In genomic region chr13:110705356-110705825, GRCh38 we compare ENCODE assay signal across 8 cellular contexts. TPM values are rescaled to one million over a fixed set of nuclear protein-coding genes. Genes with fewer than 3 reads are reported as not detected.
A peak's percentile ranks its signal among the peaks of the same experiment; 100 is the strongest.
DNase-seq lines count a peak whose midpoint lies in the region; ATAC-seq and TF ChIP-seq lines count a peak whose summit lies in the region.

No MANE protein-coding gene starts in this region.

- H3K9ac ChIP-seq in HUES64 (ENCODE audit: low read depth, low read length) (peak overlapping the region; percentile 92), mammary epithelial cell (ENCODE audit: insufficient read depth, low read length) (peak overlapping the region; percentile 95), mucosa of rectum (ENCODE audit: low read depth in 1 of 2, low read length in 2 of 2) (peak overlapping the region; percentile 67 to 83)

- H3K9me3 ChIP-seq in HUES64 (ENCODE audit: insufficient read depth, low read depth, low read length) (no peaks in the 10 kb centered on the region), mammary epithelial cell (replicated peaks; ENCODE audit: insufficient read depth, low read length) (no peaks in the 10 kb centered on the region), mucosa of rectum (ENCODE audit: control insufficient read depth in 2 of 2, low read length in 2 of 2) (no peaks in the 10 kb centered on the region)

- peaks cover 2% of the 10 kb centered on the region for H4K20me1 ChIP-seq in mammary epithelial cell (ENCODE audit: insufficient read depth, low read length)

- intact Hi-C loops in mammary epithelial cell (cut with micrococcal nuclease): loop anchor here (1.0 kb wide), 1 partner anchor 8 kb away; the partner anchor contains the start of gene ING1
- intact Hi-C loops in sciatic nerve (cut with DNase I): loop anchor here (10.0 kb wide), 1 partner anchor 921 kb away; the partner anchor contains the start of gene IRS2

- H2AFZ ChIP-seq in mammary epithelial cell (ENCODE audit: low read depth, low read length): peak overlapping the region; percentile 65

- ATAC-seq in GM21528 (IDR thresholded peaks at IDR 0.05; ENCODE audit: low FRiP score, unreplicated experiment) (no peak), HG03565 (IDR thresholded peaks at IDR 0.05; ENCODE audit: unreplicated experiment) (no peak), GM18858 (IDR thresholded peaks at IDR 0.05; ENCODE audit: unreplicated experiment) (no peak), sciatic nerve (no peak)

- 10% methylated on average over 11 of the region's 12 CpGs for WGBS in HUES64
- 16% methylated on average over 4 of the region's 12 CpGs for WGBS in mammary epithelial cell (ENCODE audit: low coverage, missing lambda C conversion rate)

- in situ Hi-C loops in ACHN (cut with HindIII; ENCODE audit: low pct_ligation_motif_present, low pct_unique_long_range_greater_than_20kb, low sequenced_read_pairs) (no loop called here), mammary epithelial cell (cut with MboI; ENCODE audit: low sequenced_read_pairs in 2 of 2) (no loop called here)

- dilution Hi-C loops in mammary epithelial cell (cut with HindIII; ENCODE audit: low sequenced_read_pairs): no loop called here

- TF ChIP-seq CTCF in mammary epithelial cell (conservative IDR thresholded peaks at IDR 0.05 in 1 of 2, IDR thresholded peaks at IDR 0.05 in 1 of 2; ENCODE audit: extremely low read depth in 1 of 2, insufficient read depth in 1 of 2, low read depth in 1 of 2, low read length in 2 of 2): no peak

- H3K4me1 ChIP-seq in HUES64 (ENCODE audit: insufficient read depth, low read length): peaks cover 8% of the 10 kb centered on the region; the same call in 1 of the 2 replicates
- peaks cover 28% of the 10 kb centered on the region for H3K4me1 ChIP-seq in mammary epithelial cell (ENCODE audit: insufficient read depth, low read length)
- H3K4me1 ChIP-seq in mucosa of rectum (ENCODE audit: control insufficient read depth in 2 of 2, insufficient read depth in 2 of 2, low read length in 2 of 2): peaks cover 11 to 12% of the 10 kb centered on the region in 2 donors

- peaks cover 51% of the 10 kb centered on the region for H3K79me2 ChIP-seq in mammary epithelial cell (ENCODE audit: insufficient read depth, low read length)

- peak overlapping the region; percentile 89 for H3K4me2 ChIP-seq in mammary epithelial cell (ENCODE audit: insufficient read depth, low read depth, low read length)

- H3K27ac ChIP-seq in HUES64 (ENCODE audit: low read depth, low read length) (peak overlapping the region; percentile 61; the same call in 1 of the 2 replicates), mammary epithelial cell (ENCODE audit: insufficient read depth, low read depth, low read length) (peak overlapping the region; percentile 99), mucosa of rectum (ENCODE audit: low read depth in 2 of 2, low read length in 2 of 2) (peak overlapping the region; percentile 68 to 83)

- DNase-seq in ACHN (peak; percentile 21), mammary epithelial cell (no peak), sciatic nerve (ENCODE audit: low spot score) (no peak)

- CTCF ChIA-PET in mammary epithelial cell (lab: Charles Lee; ENCODE audit: low non-redundant PET): no interaction called here

- TSS peak; percentile 49 for BruUV-seq in mammary epithelial cell (replicated peaks; lab: Mats Ljungman, UMichigan)

- H3K4me3 ChIP-seq in HUES64 (ENCODE audit: low read length) (peak overlapping the region; percentile 87), mammary epithelial cell (replicated peaks in 1 of 3; ENCODE audit: insufficient read depth in 1 of 3, low read depth in 2 of 3, low read length in 3 of 3) (peak overlapping the region; percentile 84 to 95 (median 87)), mucosa of rectum (ENCODE audit: low read length in 2 of 2) (peak overlapping the region; percentile 82 to 86)

- H3K36me3 ChIP-seq in HUES64 (ENCODE audit: insufficient read depth, low read length) (peaks cover 26% of the 10 kb centered on the region), mammary epithelial cell (ENCODE audit: insufficient read depth, low read length) (peaks cover 13% of the 10 kb centered on the region), mucosa of rectum (ENCODE audit: control insufficient read depth in 2 of 2, insufficient read depth in 2 of 2, low read length in 2 of 2) (peaks cover 13 to 17% of the 10 kb centered on the region in 2 donors)

- H3K27me3 ChIP-seq in HUES64 (ENCODE audit: insufficient read depth, low read length): no peaks in the 10 kb centered on the region
- H3K27me3 ChIP-seq in mammary epithelial cell (ENCODE audit: insufficient read depth, low read length): no peaks in the 10 kb centered on the region
- no peaks in the 10 kb centered on the region for H3K27me3 ChIP-seq in mucosa of rectum (ENCODE audit: control insufficient read depth in 2 of 2, insufficient read depth in 2 of 2, low read length in 2 of 2)

RNA-seq across cellular contexts. Expression of gene CARS2, which starts 0.5 kb away (rescaled TPM):
- polyA plus RNA-seq in HUES64 (2013, experiment 1 of 2): 25.6 TPM
- polyA plus RNA-seq in HUES64 (2013, experiment 2 of 2): 26.4 TPM
- total RNA-seq in mammary epithelial cell (100 to 1,000 TPM in 1 of 2 donors, 10 to 100 TPM in 1; 68.1 to 138 TPM), sciatic nerve (66.5 TPM)
- 124 TPM for polyA plus RNA-seq in mammary epithelial cell
- 84.8 TPM for polyA minus RNA-seq in mammary epithelial cell

RNA-seq across cellular contexts. Expression of gene ING1, which starts 8.1 kb away (rescaled TPM):
- 18.5 TPM for polyA plus RNA-seq in HUES64 (2013, experiment 1 of 2)
- 19.6 TPM for polyA plus RNA-seq in HUES64 (2013, experiment 2 of 2)
- total RNA-seq in mammary epithelial cell (1 to 10 TPM; 5.3 to 8.6 TPM), sciatic nerve (17.4 TPM)
- 13.8 TPM for polyA plus RNA-seq in mammary epithelial cell
- 7.2 TPM for polyA minus RNA-seq in mammary epithelial cell
